33 cellular contexts compared by ENCODE assay signal in the genomic region with DNA sequence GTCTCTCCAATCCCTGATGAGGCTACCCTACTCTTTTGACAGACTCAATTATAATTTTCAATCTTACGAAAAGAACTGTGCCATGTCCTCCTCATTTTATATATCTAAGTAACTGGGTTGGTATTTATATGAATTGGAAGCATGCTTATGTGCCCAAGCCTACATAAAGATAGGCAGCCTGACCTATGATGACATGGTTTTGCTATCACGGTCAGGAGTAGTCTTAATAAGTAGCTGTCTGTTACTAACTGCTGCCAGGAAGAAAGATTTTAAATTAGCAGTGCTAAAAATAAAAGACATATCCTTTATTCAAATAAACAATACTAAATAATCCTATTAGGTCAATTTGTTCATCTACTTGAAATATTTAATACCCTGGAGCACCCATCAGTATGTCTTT.
"Had no signal": no experiment of that assay in that cellular context is flagged by ENCODE, and none has a peak within 500 bp of the region (broad histone marks: within the 10 kb centered on the region; RNA-seq: fewer than 3 reads in every experiment).

No MANE protein-coding gene starts in this region.

- H3K4me1 ChIP-seq: breast epithelium, Peyer's patch had no signal

- DNase-seq: activated B cell treated with CpG ODN at 0.5 μM for 24 hours; activated CD4-positive, alpha-beta T cell treated with anti-CD3 and anti-CD28 coated beads, Interleukin-2, amount 10 ng/mL, durations not matched to agents 24 days and 14 days; activated CD4-positive, alpha-beta T cell treated with anti-CD3 and anti-CD28 coated beads, Interleukin-2, amount 50 U/mL, for 4 hours; activated CD8-positive, alpha-beta T cell treated with anti-CD3 and anti-CD28 coated beads for 36 hours; activated gamma-delta T cell; activated naive CD4-positive, alpha-beta T cell treated with Interleukin-2 at 50 U/mL for 16 hours; activated naive CD8-positive, alpha-beta T cell treated with anti-CD3 and anti-CD28 coated beads, Interleukin-2, amount 10 ng/mL, durations not matched to agents 7 days and 5 days; activated T-cell treated with anti-CD3 and anti-CD28 coated beads, Interleukin-2, amount 50 U/mL, for 1 hour; adrenal gland; body of pancreas; caudate nucleus; NCI-H1092 treated with DMSO at 0.1 percent for 48 hours; NCI-H1417; NCI-H146; NCI-H187; NCI-H2029 treated with DMSO at 0.1 percent for 48 hours; NCI-H2107; NCI-H2171; NCI-H526; NCI-H748 treated with DMSO at 0.1 percent for 48 hours; NK-92 treated with Interleukin-12 subunit alpha and Interleukin-12 subunit beta, amount 100 ng/mL, for 24 hours; PC-3; Peyer's patch; RPMI8226; SW 1271; T-helper 1 cell; T-helper 2 cell; T-helper 9 cell had no signal

- H3K4me3 ChIP-seq: adrenal gland, body of pancreas, breast epithelium, K562, Peyer's patch had no signal

- H3K27ac ChIP-seq: adrenal gland, body of pancreas, breast epithelium, Peyer's patch, VCaP had no signal

- H3K9me3 Mint-ChIP-seq: activated B cell treated with CpG ODN at 0.5 μM for 24 hours; activated CD4-positive, alpha-beta T cell treated with anti-CD3 and anti-CD28 coated beads, Interleukin-2, amount 10 ng/mL, durations not matched to agents 24 days and 14 days; activated naive CD4-positive, alpha-beta T cell treated with anti-CD3 and anti-CD28 coated beads, Interleukin-2, amount 50 U/mL, for 24 hours; activated naive CD8-positive, alpha-beta T cell treated with anti-CD3 and anti-CD28 coated beads, Interleukin-2, amount 10 ng/mL, durations not matched to agents 7 days and 5 days; activated T-helper 2 cell treated with anti-CD3 and anti-CD28 coated beads, Interferon-gamma antibody, Interleukin-2, Interleukin-4, amounts not matched to agents 10 μg/mL and 5 μg/mL and 100 μg/mL, durations not matched to agents 14 hours and 24 hours and 36 hours had no signal

- H3K9me3 ChIP-seq: adrenal gland, body of pancreas, breast epithelium, Peyer's patch had no signal

- H3K36me3 Mint-ChIP-seq: activated naive CD4-positive, alpha-beta T cell treated with anti-CD3 and anti-CD28 coated beads, Interleukin-2, amount 50 U/mL, for 24 hours; activated naive CD8-positive, alpha-beta T cell treated with anti-CD3 and anti-CD28 coated beads, Interleukin-2, amount 10 ng/mL, durations not matched to agents 7 days and 5 days had no signal

- H3K36me3 ChIP-seq: adrenal gland, breast epithelium, Peyer's patch had no signal

- H3K27ac Mint-ChIP-seq: activated B cell treated with CpG ODN at 0.5 μM for 24 hours; activated CD4-positive, alpha-beta T cell treated with anti-CD3 and anti-CD28 coated beads, Interleukin-2, amount 10 ng/mL, durations not matched to agents 24 days and 14 days; activated CD8-positive, alpha-beta T cell treated with anti-CD3 and anti-CD28 coated beads for 36 hours; activated naive CD4-positive, alpha-beta T cell treated with anti-CD3 and anti-CD28 coated beads, Interleukin-2, amount 50 U/mL, for 24 hours; activated naive CD8-positive, alpha-beta T cell treated with anti-CD3 and anti-CD28 coated beads, Interleukin-2, amount 10 ng/mL, durations not matched to agents 7 days and 5 days; activated T-helper 2 cell treated with anti-CD3 and anti-CD28 coated beads, Interferon-gamma antibody, Interleukin-2, Interleukin-4, amounts not matched to agents 10 μg/mL and 5 μg/mL and 100 μg/mL, durations not matched to agents 14 hours and 24 hours and 36 hours had no signal

- H3K4me3 Mint-ChIP-seq: activated B cell treated with CpG ODN at 0.5 μM for 24 hours; activated CD4-positive, alpha-beta T cell treated with anti-CD3 and anti-CD28 coated beads, Interleukin-2, amount 10 ng/mL, durations not matched to agents 24 days and 14 days; activated CD8-positive, alpha-beta T cell treated with anti-CD3 and anti-CD28 coated beads for 36 hours; activated naive CD4-positive, alpha-beta T cell treated with anti-CD3 and anti-CD28 coated beads, Interleukin-2, amount 50 U/mL, for 24 hours; activated naive CD8-positive, alpha-beta T cell treated with anti-CD3 and anti-CD28 coated beads, Interleukin-2, amount 10 ng/mL, durations not matched to agents 7 days and 5 days had no signal

- H3K27me3 Mint-ChIP-seq: activated B cell treated with CpG ODN at 0.5 μM for 24 hours; activated CD4-positive, alpha-beta T cell treated with anti-CD3 and anti-CD28 coated beads, Interleukin-2, amount 10 ng/mL, durations not matched to agents 24 days and 14 days; activated CD8-positive, alpha-beta T cell treated with anti-CD3 and anti-CD28 coated beads for 36 hours; activated naive CD4-positive, alpha-beta T cell treated with anti-CD3 and anti-CD28 coated beads, Interleukin-2, amount 50 U/mL, for 24 hours; activated naive CD8-positive, alpha-beta T cell treated with anti-CD3 and anti-CD28 coated beads, Interleukin-2, amount 10 ng/mL, durations not matched to agents 7 days and 5 days had no signal

- H3K27me3 ChIP-seq: adrenal gland, body of pancreas, breast epithelium, Peyer's patch had no signal

- ATAC-seq: activated CD8-positive, alpha-beta T cell treated with anti-CD3 and anti-CD28 coated beads for 36 hours; body of pancreas; K562; PC-3 had no signal

- H3K4me1 Mint-ChIP-seq: activated B cell treated with CpG ODN at 0.5 μM for 24 hours; activated CD4-positive, alpha-beta T cell treated with anti-CD3 and anti-CD28 coated beads, Interleukin-2, amount 10 ng/mL, durations not matched to agents 24 days and 14 days; activated naive CD4-positive, alpha-beta T cell treated with anti-CD3 and anti-CD28 coated beads, Interleukin-2, amount 50 U/mL, for 24 hours; activated naive CD8-positive, alpha-beta T cell treated with anti-CD3 and anti-CD28 coated beads, Interleukin-2, amount 10 ng/mL, durations not matched to agents 7 days and 5 days had no signal
